Comparison of ENCODE assay signal across 19 cellular contexts in genomic region chr3:64766463-64766862, GRCh38.
DNase-seq lines count a peak whose midpoint lies in the region; ATAC-seq and TF ChIP-seq lines count a peak whose summit lies in the region.
"Had no signal": no experiment of that assay in that cellular context is flagged by ENCODE, and none has a peak within 500 bp of the region (broad histone marks: within the 10 kb centered on the region; RNA-seq: fewer than 3 reads in every experiment).

No MANE protein-coding gene starts in this region.

- no peak overlapping the region for H3K4me3 ChIP-seq in choroid plexus epithelial cell (ENCODE audit: low read depth, low read length)
- H3K4me3 ChIP-seq: A549; BLaER1 treated with 17β-estradiol and CSF1 and Interleukin-3, amounts not matched to agents 10 nM and 100 nM; GM12878; GM23248 had no signal

- POLR2A ChIA-PET in naive thymus-derived CD8-positive, alpha-beta T cell (lab: Charles Lee): no interaction called here

- TF ChIP-seq CTCF in VCaP (conservative IDR thresholded peaks at IDR 0.05): no peak
- TF ChIP-seq CTCF in choroid plexus epithelial cell (conservative IDR thresholded peaks at IDR 0.05; ENCODE audit: low read depth, low read length): no peak
- no peak for TF ChIP-seq CTCF in endothelial cell (IDR thresholded peaks at IDR 0.05; ENCODE audit: unreplicated experiment)

- no peak overlapping the region for H3K4me3 Mint-ChIP-seq in endothelial cell (ENCODE audit: unreplicated experiment)
- no peak overlapping the region for H3K4me3 Mint-ChIP-seq in naive thymus-derived CD8-positive, alpha-beta T cell
- H3K4me3 Mint-ChIP-seq: IgD-negative memory B cell had no signal

- peak; percentile 36 for DNase-seq in choroid plexus epithelial cell (ENCODE audit: low read depth)
- DNase-seq in midbrain (lab: John Stamatoyannopoulos, UW): peak; percentile 10
- peak; percentile 23 for DNase-seq in smooth muscle cell of the brain vasculature (ENCODE audit: low read depth, low spot score)
- no peak for DNase-seq in endothelial cell (ENCODE audit: low spot score)
- DNase-seq in naive thymus-derived CD8-positive, alpha-beta T cell: no peak
- DNase-seq in NCI-H1417 treated with DMSO at 0.1 percent for 48 hours (lab: John Stamatoyannopoulos, UW): no peak
- DNase-seq: DND-41, GM23248, Kasumi-1, NCI-H187 treated with DMSO at 0.1 percent for 48 hours, NCI-H69, RPMI8226 had no signal

- no peaks in the 10 kb centered on the region for H3K9me3 Mint-ChIP-seq in endothelial cell (ENCODE audit: unreplicated experiment)
- peaks cover 0 to 21% (median 3%) of the 10 kb centered on the region in 9 donors for H3K9me3 Mint-ChIP-seq in naive thymus-derived CD8-positive, alpha-beta T cell

- H3K36me3 Mint-ChIP-seq in endothelial cell (ENCODE audit: low read depth, unreplicated experiment): no peaks in the 10 kb centered on the region
- no peaks in the 10 kb centered on the region for H3K36me3 Mint-ChIP-seq in naive thymus-derived CD8-positive, alpha-beta T cell
- H3K36me3 Mint-ChIP-seq: IgD-negative memory B cell had no signal

- H3K4me1 Mint-ChIP-seq in endothelial cell (ENCODE audit: unreplicated experiment): peaks cover 11% of the 10 kb centered on the region
- no peaks in the 10 kb centered on the region for H3K4me1 Mint-ChIP-seq in naive thymus-derived CD8-positive, alpha-beta T cell
- H3K4me1 Mint-ChIP-seq: IgD-negative memory B cell had no signal

- no peak for ATAC-seq in naive thymus-derived CD8-positive, alpha-beta T cell
- ATAC-seq: A549, GM12878, HCT116 had no signal

- peak overlapping the region; percentile 50 for H3K27ac ChIP-seq in VCaP
- H3K27ac ChIP-seq: A549; BLaER1 treated with 17β-estradiol and CSF1 and Interleukin-3, amounts not matched to agents 10 nM and 100 nM; GM23248; HL-60 had no signal

- no peaks in the 10 kb centered on the region for H3K27me3 Mint-ChIP-seq in endothelial cell (ENCODE audit: unreplicated experiment)
- peaks cover 0 to 2% (median 0%) of the 10 kb centered on the region in 5 donors for H3K27me3 Mint-ChIP-seq in naive thymus-derived CD8-positive, alpha-beta T cell
- H3K27me3 Mint-ChIP-seq: IgD-negative memory B cell had no signal

- H3K27ac Mint-ChIP-seq in endothelial cell (ENCODE audit: unreplicated experiment): no peak overlapping the region
- no peak overlapping the region for H3K27ac Mint-ChIP-seq in naive thymus-derived CD8-positive, alpha-beta T cell
- H3K27ac Mint-ChIP-seq: IgD-negative memory B cell had no signal

Comparison
In these comparisons a context has a peak if more than half of its experiments do, and no peak if none do; other contexts are left out.
1. DNase-seq: peak in choroid plexus epithelial cell (single experiment), midbrain (single experiment) and smooth muscle cell of the brain vasculature (single experiment); none in endothelial cell (single experiment), naive thymus-derived CD8-positive, alpha-beta T cell (0 of 10) and NCI-H1417 treated with DMSO at 0.1 percent for 48 hours (single experiment).